In the genomic region with DNA sequence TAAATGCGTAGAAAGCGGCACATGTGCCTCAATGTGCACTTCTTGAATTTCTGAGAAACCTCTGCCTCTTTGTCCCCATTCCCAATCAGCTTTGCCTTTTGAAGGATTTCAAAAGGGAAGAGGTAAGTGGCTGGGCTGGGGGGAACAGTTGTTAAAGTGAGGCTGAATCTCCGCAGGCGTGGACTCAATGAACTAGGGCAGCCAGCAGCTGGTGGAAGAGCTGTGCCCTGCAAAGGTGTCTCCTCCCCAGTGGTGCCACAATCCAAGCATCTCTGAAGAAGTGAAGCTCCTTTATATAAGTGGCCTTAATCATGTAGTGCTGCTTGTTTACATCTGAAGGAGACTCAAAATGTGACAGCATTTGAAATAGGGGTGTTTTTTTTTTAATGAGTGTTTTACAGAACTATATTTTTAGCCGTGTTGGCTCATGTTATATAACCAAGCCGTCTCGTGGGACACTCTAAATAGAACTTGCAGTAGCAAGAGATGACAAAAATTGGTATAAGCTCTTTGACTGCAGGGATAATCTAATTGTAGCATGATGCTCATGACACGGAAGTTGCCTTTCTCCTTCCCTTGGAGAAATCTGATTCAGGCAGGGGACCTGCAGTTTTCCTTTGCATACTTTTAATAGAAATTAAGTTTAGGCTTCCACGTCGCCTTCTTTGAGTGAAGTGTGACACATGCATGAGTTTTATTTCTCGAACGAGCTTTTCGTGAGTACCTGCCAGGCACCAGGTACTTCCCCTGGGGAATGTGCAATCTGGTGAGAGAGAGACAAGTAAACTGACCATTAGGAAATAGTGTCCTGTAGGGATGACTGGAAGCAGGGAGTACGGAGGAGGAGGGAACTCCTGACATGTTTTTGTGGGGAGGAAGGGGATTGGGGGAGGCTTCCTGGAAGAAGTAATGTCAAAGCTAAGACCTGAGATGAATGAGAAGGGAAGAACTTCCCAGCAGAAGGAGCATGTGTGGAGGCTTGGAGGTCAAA, we compare ENCODE assay signal across 9 cellular contexts.
"Had no signal": no experiment of that assay in that cellular context is flagged by ENCODE, and none has a peak within 500 bp of the region (broad histone marks: within the 10 kb centered on the region; RNA-seq: fewer than 3 reads in every experiment).

No MANE protein-coding gene starts in this region.

- H3K36me3 ChIP-seq: SJCRH30 had no signal

- H3K4me3 Mint-ChIP-seq: brain; memory B cell; nephron progenitor cell; T-helper 2 cell treated with Interferon-gamma antibody and Interleukin-4, amounts not matched to agents 5 μg/mL and 100 μg/mL, for 36 hours; type B pancreatic cell had no signal

- H3K27me3 ChIP-seq: SJCRH30 had no signal

- H3K4me3 ChIP-seq: SJCRH30 had no signal

- H3K9me3 ChIP-seq: SJCRH30 had no signal

- H3K27me3 Mint-ChIP-seq: brain, memory B cell, type B pancreatic cell had no signal

- H3K27ac Mint-ChIP-seq: T-helper 2 cell treated with Interferon-gamma antibody and Interleukin-4, amounts not matched to agents 5 μg/mL and 100 μg/mL, for 36 hours; type B pancreatic cell had no signal

- H3K4me1 ChIP-seq: SJCRH30 had no signal

- ATAC-seq: left colon had no signal

- H3K27ac ChIP-seq: SJCRH30 had no signal

- H3K4me1 Mint-ChIP-seq: memory B cell, nephron progenitor cell had no signal

- DNase-seq: activated CD4-positive, alpha-beta T cell treated with anti-CD3 and anti-CD28 coated beads, Interleukin-2, amount 50 U/mL, for 4 hours; cerebellar nuclear complex; left colon; nephron progenitor cell; SJCRH30 had no signal

- H3K9me3 Mint-ChIP-seq: memory B cell; nephron progenitor cell; T-helper 2 cell treated with Interferon-gamma antibody and Interleukin-4, amounts not matched to agents 5 μg/mL and 100 μg/mL, for 36 hours; type B pancreatic cell had no signal
